18 cellular contexts compared by ENCODE assay signal in genomic region chr6:150228067-150228733, GRCh38.
DNase-seq lines count a peak whose midpoint lies in the region; ATAC-seq, FAIRE-seq and TF ChIP-seq lines count a peak whose summit lies in the region.
"Had no signal": no experiment of that assay in that cellular context is flagged by ENCODE, and none has a peak within 500 bp of the region (broad histone marks: within the 10 kb centered on the region; RNA-seq: fewer than 3 reads in every experiment).

No MANE protein-coding gene starts in this region.

- H3K9ac ChIP-seq in HepG2 (ENCODE audit: insufficient read depth, low read depth, low read length), result no peak overlapping the region
- H3K9ac ChIP-seq: GM23248 had no signal

- no peaks in the 10 kb centered on the region for H3K79me2 ChIP-seq in HepG2 (ENCODE audit: insufficient read depth, low read length)

- TF ChIP-seq POLR2A in HepG2 (IDR thresholded peaks at IDR 0.05; ENCODE audit: insufficient read depth in 1 of 2, low read depth in 2 of 2, low read length in 2 of 2), result no peak

- POLR2A ChIA-PET in HepG2 (lab: Yijun Ruan, JAX), result no interaction called here

- BruUV-seq in HepG2 (replicated peaks; lab: Mats Ljungman, UMichigan), result no TSS peak

- intact Hi-C loops in left cardiac atrium (cut with DNase I), result no loop called here
- intact Hi-C loops in HepG2 (cut with micrococcal nuclease; ENCODE audit: unreplicated experiment), result no loop called here

- H3K36me3 ChIP-seq in RWPE2 (ENCODE audit: low read depth), result no peaks in the 10 kb centered on the region
- no peaks in the 10 kb centered on the region for H3K36me3 ChIP-seq in HepG2 (replicated peaks in 1 of 2; ENCODE audit: control insufficient read depth in 1 of 2, insufficient read depth in 2 of 2, low read length in 2 of 2)

- no peak overlapping the region for H3K4me3 ChIP-seq in RWPE2 (ENCODE audit: severe bottlenecking)
- no peak overlapping the region for H3K4me3 ChIP-seq in HepG2 (replicated peaks in 1 of 3; ENCODE audit: insufficient read depth in 1 of 3, low read depth in 2 of 3, low read length in 3 of 3)
- H3K4me3 ChIP-seq: GM23248 had no signal

- peak; percentile 61 for DNase-seq in Caki2 (ENCODE audit: low read depth)
- DNase-seq in RWPE2 (ENCODE audit: low spot score), result no peak
- DNase-seq in left cardiac atrium, result no peak
- DNase-seq in left kidney (ENCODE audit: low read depth, low spot score), result peak; percentile 74
- DNase-seq in NCI-H2107 (lab: John Stamatoyannopoulos, UW), result no peak
- DNase-seq in NAMALWA (ENCODE audit: low spot score), result no peak
- no peak for DNase-seq in HepG2 (ENCODE audit: low spot score)
- DNase-seq in GM03348 (ENCODE audit: low spot score), result no peak
- DNase-seq: Caco-2; CD4-positive, CD25-positive, alpha-beta regulatory T cell; GM23248; HCEC 1CT; NCI-H1092; NCI-H146; NCI-H2081; NCI-H510A; NCI-H774 had no signal

- TF ChIP-seq RAD21 in HepG2 (CRISPR knock-in tag; IDR thresholded peaks at IDR 0.05), result no peak

- H3K4me2 ChIP-seq in HepG2 (ENCODE audit: low read depth, low read length), result no peak overlapping the region

- H3K4me1 ChIP-seq in RWPE2 (ENCODE audit: insufficient read depth, poor library complexity, severe bottlenecking), result peaks cover 40% of the 10 kb centered on the region
- no peaks in the 10 kb centered on the region for H3K4me1 ChIP-seq in HepG2 (ENCODE audit: insufficient read depth, low read length)
- H3K4me1 ChIP-seq: Caco-2 had no signal

- 57% methylated on average over 5 of the region's 5 CpGs for WGBS in HepG2 (ENCODE audit: low lambda C conversion rate)

- no peak for FAIRE-seq in HepG2 (lab: Jason Lieb, UNC)

- no peaks in the 10 kb centered on the region for H4K20me1 ChIP-seq in HepG2 (ENCODE audit: insufficient read depth, low read length)

- no peak for ATAC-seq in RWPE2 (ENCODE audit: low read depth)
- peak; percentile 41 to 56 for ATAC-seq in left cardiac atrium
- no peak for ATAC-seq in HepG2

- CTCF ChIA-PET in HepG2 (lab: Yijun Ruan, JAX; ENCODE audit: low intra/inter-chr PET ratio, low total read pairs), result no interaction called here

- in situ Hi-C loops in Caki2 (cut with HindIII; ENCODE audit: low pct_unique_long_range_greater_than_20kb, low sequenced_read_pairs), result no loop called here
- in situ Hi-C loops in HepG2 (cut with HindIII; ENCODE audit: extremely low pct_ligation_motif_present, low pct_unique_long_range_greater_than_20kb), result no loop called here

- H3K27me3 ChIP-seq in RWPE2 (ENCODE audit: insufficient read depth, poor library complexity, severe bottlenecking) (no peaks in the 10 kb centered on the region), HepG2 (ENCODE audit: control insufficient read depth in 1 of 2, insufficient read depth in 2 of 2, low read length in 2 of 2) (peaks cover 0 to 12% of the 10 kb centered on the region in 2 experiments; a peak in 2 of 5 replicates)

- TF ChIP-seq CTCF in RWPE2 (IDR thresholded peaks at IDR 0.05; ENCODE audit: poor library complexity, severe bottlenecking) (no peak), HepG2 (CRISPR knock-in tag; IDR thresholded peaks at IDR 0.05) (no peak)

- H3K9me3 ChIP-seq in RWPE2 (ENCODE audit: severe bottlenecking), result no peaks in the 10 kb centered on the region
- no peaks in the 10 kb centered on the region for H3K9me3 ChIP-seq in HepG2 (ENCODE audit: low read length)
- H3K9me3 ChIP-seq: Caco-2 had no signal

- H3K27ac ChIP-seq in RWPE2 (ENCODE audit: poor library complexity, severe bottlenecking) (peak overlapping the region; percentile 65), HepG2 (ENCODE audit: extremely low read length, insufficient read depth, low read length) (no peak overlapping the region)
- H3K27ac ChIP-seq: GM23248, RWPE1 had no signal

- H2AFZ ChIP-seq in HepG2 (ENCODE audit: low read length), result no peak overlapping the region
- H2AFZ ChIP-seq: GM23248 had no signal

- TF ChIP-seq EP300 in HepG2 (IDR thresholded peaks at IDR 0.05; ENCODE audit: low read depth in 2 of 2, low read length in 2 of 2) (no peak), HepG2 (CRISPR knock-in tag; IDR thresholded peaks at IDR 0.05; ENCODE audit: borderline replicate concordance) (no peak)

TF ChIP-seq in HepG2, 621 proteins besides CTCF, POLR2A, EP300 and RAD21:
- TF ChIP-seq ZNF281 (CRISPR knock-in tag; IDR thresholded peaks at IDR 0.05; ENCODE audit: borderline replicate concordance), result no peak

Comparison
In these comparisons a context has a peak if more than half of its experiments do, and no peak if none do; other contexts are left out.
1. DNase-seq: peak in Caki2 (single experiment) and left kidney (single experiment); none in RWPE2 (single experiment), left cardiac atrium (single experiment), NCI-H2107 (single experiment), NAMALWA (single experiment), HepG2 (single experiment) and GM03348 (single experiment).
2. ATAC-seq: peak in left cardiac atrium (2 of 2); none in RWPE2 (single experiment) and HepG2 (single experiment).